ENCODE assay signal across 8 cellular contexts in genomic region chr1:205229916-205230700, GRCh38. TPM values are rescaled to one million over a fixed set of nuclear protein-coding genes. Genes with fewer than 3 reads are reported as not detected.
DNase-seq lines count a peak whose midpoint lies in the region; ATAC-seq and TF ChIP-seq lines count a peak whose summit lies in the region.

No MANE protein-coding gene starts in this region.

- H3K4me3 ChIP-seq in adrenal gland: peak overlapping the region in 1 of 4 donors; percentile 83

- peaks cover 12 to 29% (median 21%) of the 10 kb centered on the region in 3 donors for H3K4me1 Mint-ChIP-seq in IgD-negative memory B cell
- H3K4me1 Mint-ChIP-seq in nephron progenitor cell: peaks cover 35% of the 10 kb centered on the region

- no peaks in the 10 kb centered on the region for H3K27me3 ChIP-seq in adrenal gland

- intact Hi-C loops in adrenal gland (cut with DNase I): no loop called here

- TF ChIP-seq POLR2A in adrenal gland (IDR thresholded peaks at IDR 0.05): no peak

- WGBS in adrenal gland, 4 donors: 33 to 41% (median 36%) methylated on average over 9 to 10 of the region's 10 CpGs

- DNase-seq in CD1c-positive myeloid dendritic cell (ENCODE audit: extremely low spot score) (peak; percentile 22), adrenal gland (peak in 4 of 7 donors; percentile 44 to 69 (median 60)), nephron progenitor cell (no peak), HK-2 (ENCODE audit: unreplicated experiment) (no peak), SHP77 treated with DMSO at 0.1 percent for 48 hours (lab: John Stamatoyannopoulos, UW) (no peak)

- H3K27ac Mint-ChIP-seq in IgD-negative memory B cell (peak overlapping the region in 2 of 3 donors; percentile 31 to 46), nephron progenitor cell (no peak overlapping the region)

- peak overlapping the region in 2 of 5 donors; percentile 13 to 56 for H3K27ac ChIP-seq in adrenal gland

- H3K36me3 Mint-ChIP-seq in IgD-negative memory B cell (no peaks in the 10 kb centered on the region), nephron progenitor cell (ENCODE audit: low read depth) (no peaks in the 10 kb centered on the region)

- ATAC-seq in GM21619 (IDR thresholded peaks at IDR 0.05; ENCODE audit: unreplicated experiment): no peak
- no peak for ATAC-seq in GM18511 (IDR thresholded peaks at IDR 0.05; ENCODE audit: unreplicated experiment)

- H3K27me3 Mint-ChIP-seq in IgD-negative memory B cell: peaks cover 7% of the 10 kb centered on the region
- peaks cover 47% of the 10 kb centered on the region for H3K27me3 Mint-ChIP-seq in nephron progenitor cell (ENCODE audit: low read depth, poor library complexity)

- H3K4me1 ChIP-seq in adrenal gland (replicated peaks in 1 of 2): peaks cover 20 to 22% of the 10 kb centered on the region in 2 donors

- H3K36me3 ChIP-seq in adrenal gland (replicated peaks in 1 of 2): no peaks in the 10 kb centered on the region

- H3K9me3 ChIP-seq in adrenal gland (replicated peaks in 1 of 3): no peaks in the 10 kb centered on the region

- H3K9me3 Mint-ChIP-seq in IgD-negative memory B cell (no peaks in the 10 kb centered on the region), nephron progenitor cell (no peaks in the 10 kb centered on the region)

- H3K4me3 Mint-ChIP-seq in IgD-negative memory B cell (peak overlapping the region; percentile 83 to 99 (median 92)), nephron progenitor cell (peak overlapping the region; percentile 90)

- TF ChIP-seq CTCF in adrenal gland (IDR thresholded peaks at IDR 0.05) (no peak), nephron progenitor cell (IDR thresholded peaks at IDR 0.05) (no peak)

RNA-seq across cellular contexts. Expression of gene TMCC2, which starts 2.4 kb away (rescaled TPM):
- polyA plus RNA-seq in IgD-negative memory B cell (0.11 TPM), adrenal gland (10 to 100 TPM in 1 of 3 donors, 1 to 10 TPM in 2; 3.3 to 11.2 (median 3.3) TPM)
- total RNA-seq in adrenal gland: 10 to 100 TPM in 3 of 8 donors, 1 to 10 TPM in 5; 2.3 to 33.2 (median 8.4) TPM

RNA-seq across cellular contexts. Expression of gene DSTYK, which starts 18.6 kb away (rescaled TPM):
- 6.1 TPM for polyA plus RNA-seq in IgD-negative memory B cell
- 10 to 100 TPM; 15.4 to 22.9 (median 17.8) TPM for total RNA-seq in adrenal gland
- polyA plus RNA-seq in adrenal gland: 10 to 100 TPM in 1 of 3 donors, 1 to 10 TPM in 2; 4.4 to 12.8 (median 6.7) TPM

Comparison
In these comparisons a context has a peak if more than half of its experiments do, and no peak if none do; other contexts are left out.
1. DNase-seq: peak in CD1c-positive myeloid dendritic cell (single experiment) and adrenal gland (4 of 7); none in nephron progenitor cell (single experiment), HK-2 (single experiment) and SHP77 treated with DMSO at 0.1 percent for 48 hours (single experiment).